13 cellular contexts compared by ENCODE assay signal in genomic region chr11:126661051-126661450, GRCh38.
DNase-seq lines count a peak whose midpoint lies in the region; ATAC-seq and TF ChIP-seq lines count a peak whose summit lies in the region.
"Had no signal": no experiment of that assay in that cellular context is flagged by ENCODE, and none has a peak within 500 bp of the region (broad histone marks: within the 10 kb centered on the region; RNA-seq: fewer than 3 reads in every experiment).

No MANE protein-coding gene starts in this region.

- peak overlapping the region in 4 of 5 experiments; percentile 2 to 76 (median 64) for H3K27ac Mint-ChIP-seq in brain
- H3K27ac Mint-ChIP-seq: CD4-positive, alpha-beta memory T cell had no signal

- DNase-seq in DMS 273 (lab: John Stamatoyannopoulos, UW; ENCODE audit: unreplicated experiment) (peak; percentile 50), DMS 273 treated with DMSO at 0.1 percent for 48 hours (lab: John Stamatoyannopoulos, UW) (no peak), midbrain (lab: John Stamatoyannopoulos, UW) (peak; percentile 20), COR-L47 (lab: John Stamatoyannopoulos, UW) (no peak), HEK293T (ENCODE audit: extremely low spot score) (no peak)
- DNase-seq: CD4-positive, alpha-beta memory T cell; H7; KG1; PC-3; SJCRH30 had no signal

- H3K4me3 Mint-ChIP-seq in brain = no peak overlapping the region
- H3K4me3 Mint-ChIP-seq: CD4-positive, alpha-beta memory T cell had no signal

- H3K27me3 Mint-ChIP-seq in brain = no peaks in the 10 kb centered on the region

- CTCF ChIA-PET in HEK293T (lab: Yijun Ruan, JAX) = no interaction called here

- ATAC-seq in GM21825 (IDR thresholded peaks at IDR 0.05; ENCODE audit: unreplicated experiment) (no peak), HG03135 (IDR thresholded peaks at IDR 0.05; ENCODE audit: unreplicated experiment) (no peak)
- ATAC-seq: PC-3 had no signal

- H3K9me3 Mint-ChIP-seq in brain = peaks cover 0 to 2% (median 0%) of the 10 kb centered on the region in 5 experiments
- H3K9me3 Mint-ChIP-seq: CD4-positive, alpha-beta memory T cell had no signal

- peaks cover 86% of the 10 kb centered on the region for H3K4me1 Mint-ChIP-seq in brain

- POLR2A ChIA-PET in HEK293T (lab: Yijun Ruan, JAX) = no interaction called here

- TF ChIP-seq CTCF in brain (conservative IDR thresholded peaks at IDR 0.05) = no peak

- no peaks in the 10 kb centered on the region for H3K36me3 Mint-ChIP-seq in brain
- H3K36me3 Mint-ChIP-seq: CD4-positive, alpha-beta memory T cell had no signal

TF ChIP-seq in HEK293T, 16 proteins besides CTCF, POLR2A, EP300 and RAD21:
- TF ChIP-seq TARDBP (IDR thresholded peaks at IDR 0.05) (no peak), SP1 (IDR thresholded peaks at IDR 0.05) (no peak), BHLHE40 (IDR thresholded peaks at IDR 0.05; ENCODE audit: borderline replicate concordance) (no peak), L3MBTL2 (conservative IDR thresholded peaks at IDR 0.05) (no peak), FOXM1 (IDR thresholded peaks at IDR 0.05; ENCODE audit: borderline replicate concordance) (no peak), FOXK2 (IDR thresholded peaks at IDR 0.05) (no peak), SUZ12 (IDR thresholded peaks at IDR 0.05) (no peak), HDGF (IDR thresholded peaks at IDR 0.05; ENCODE audit: borderline replicate concordance) (no peak), FOXA1 (IDR thresholded peaks at IDR 0.05) (no peak), ZNF384 (IDR thresholded peaks at IDR 0.05) (no peak), CTBP1 (IDR thresholded peaks at IDR 0.05; ENCODE audit: borderline replicate concordance) (no peak), ARNT (IDR thresholded peaks at IDR 0.05) (no peak)

Comparison
In these comparisons a context has a peak if more than half of its experiments do, and no peak if none do; other contexts are left out.
1. DNase-seq: peak in DMS 273 (single experiment) and midbrain (single experiment); none in DMS 273 treated with DMSO at 0.1 percent for 48 hours (single experiment), COR-L47 (single experiment) and HEK293T (single experiment).